1 cellular context compared by ENCODE assay signal in genomic region chr1:204408074-204408507, GRCh38.
TF ChIP-seq lines count a peak whose summit lies in the region.

No MANE protein-coding gene starts in this region.

TF ChIP-seq in HEK293, 187 proteins besides CTCF, POLR2A, EP300 and RAD21 (continued from another document):
- peak; percentile 25; the same call in 1 of the 2 replicates for TF ChIP-seq PRDM6 (tag by site-specific recombination; IDR thresholded peaks at IDR 0.05)
- 0 out of 2 replicates have a peak, but pooled peaks have one; percentile 19 for TF ChIP-seq ZBTB8A (tag by site-specific recombination; IDR thresholded peaks at IDR 0.05)
